8 cellular contexts compared by ENCODE assay signal in genomic region chr2:111492995-111493719, GRCh38.
DNase-seq lines count a peak whose midpoint lies in the region; ATAC-seq and TF ChIP-seq lines count a peak whose summit lies in the region.
"Not testable (repeated sequence)": the region's sequence is repeated elsewhere in the genome, so short reads cannot be mapped to it uniquely, and the experiment has no call there.

No MANE protein-coding gene starts in this region.

- H3K9me3 Mint-ChIP-seq in activated CD4-positive, alpha-beta memory T cell treated with anti-CD3 and anti-CD28 coated beads for 36 hours; memory B cell: not testable (repeated sequence)

- H3K4me1 Mint-ChIP-seq in activated CD4-positive, alpha-beta memory T cell treated with anti-CD3 and anti-CD28 coated beads for 36 hours (ENCODE audit: low read depth): peaks cover 19% of the 10 kb centered on the region
- not testable (repeated sequence) for H3K4me1 Mint-ChIP-seq in memory B cell

- H3K4me3 ChIP-seq in A673 (ENCODE audit: low read depth, low read length, poor library complexity, severe bottlenecking) (peak overlapping the region; percentile 19), NB4 (ENCODE audit: low read depth, low read length) (peak overlapping the region; percentile 57), brain microvascular endothelial cell (ENCODE audit: low read depth, low read length) (peak overlapping the region; percentile 62), fibroblast of the aortic adventitia (ENCODE audit: low read depth, low read length) (peak overlapping the region; percentile 72), skin epidermis (peak overlapping the region in 5 of 7 experiments; percentile 9 to 36 (median 21))

- not testable (repeated sequence) for H3K4me1 ChIP-seq in A673 (ENCODE audit: insufficient read depth, low read length, poor library complexity, severe bottlenecking)

- not testable (repeated sequence) for H3K9me3 ChIP-seq in A673 (ENCODE audit: low read depth, low read length, poor library complexity, severe bottlenecking)

- CTCF ChIA-PET in A673 (lab: Charles Lee); activated CD4-positive, alpha-beta memory T cell treated with anti-CD3 and anti-CD28 coated beads for 36 hours (lab: Charles Lee): not testable (repeated sequence)

- peak overlapping the region; percentile 93 for H3K27ac Mint-ChIP-seq in activated CD4-positive, alpha-beta memory T cell treated with anti-CD3 and anti-CD28 coated beads for 36 hours
- H3K27ac Mint-ChIP-seq in memory B cell: not testable (repeated sequence)

- in situ Hi-C loops in brain microvascular endothelial cell (cut with HindIII; ENCODE audit: low pct_ligation_motif_present, low sequenced_read_pairs): not testable (repeated sequence)

- not testable (repeated sequence) for TF ChIP-seq CTCF in A673 (conservative IDR thresholded peaks at IDR 0.05; ENCODE audit: low read depth, low read length); NB4 (IDR thresholded peaks at IDR 0.05; ENCODE audit: low read depth, low read length); brain microvascular endothelial cell (IDR thresholded peaks at IDR 0.05; ENCODE audit: low read depth, low read length, missing control alignments); fibroblast of the aortic adventitia (IDR thresholded peaks at IDR 0.05; ENCODE audit: insufficient read depth, low read length)

- DNase-seq in A673 (ENCODE audit: low spot score); NB4 (ENCODE audit: low read depth); activated CD4-positive, alpha-beta memory T cell treated with anti-CD3 and anti-CD28 coated beads for 36 hours; brain microvascular endothelial cell; fibroblast of the aortic adventitia (ENCODE audit: low read depth); memory B cell (ENCODE audit: low spot score in 2 of 2): not testable (repeated sequence)

- H3K27me3 ChIP-seq in A673 (replicated peaks; ENCODE audit: insufficient read depth, low read depth, low read length, poor library complexity); brain microvascular endothelial cell (replicated peaks): not testable (repeated sequence)

- POLR2A ChIA-PET in A673 (lab: Charles Lee; ENCODE audit: low non-redundant PET); activated CD4-positive, alpha-beta memory T cell treated with anti-CD3 and anti-CD28 coated beads for 36 hours (lab: Charles Lee): not testable (repeated sequence)

- peak; percentile 9 for ATAC-seq in GM21515 (IDR thresholded peaks at IDR 0.05; ENCODE audit: unreplicated experiment)
- ATAC-seq in memory B cell (ENCODE audit: low read depth): peak; percentile 54

- intact Hi-C loops in A673 (cut with micrococcal nuclease; ENCODE audit: unreplicated experiment); activated CD4-positive, alpha-beta memory T cell treated with anti-CD3 and anti-CD28 coated beads for 36 hours (cut with micrococcal nuclease): not testable (repeated sequence)

- H3K36me3 Mint-ChIP-seq in activated CD4-positive, alpha-beta memory T cell treated with anti-CD3 and anti-CD28 coated beads for 36 hours: peaks cover 16% of the 10 kb centered on the region
- H3K36me3 Mint-ChIP-seq in memory B cell: not testable (repeated sequence)

- not testable (repeated sequence) for BruUV-seq in A673 (replicated peaks; lab: Mats Ljungman, UMichigan)

- TF ChIP-seq POLR2A in NB4 (IDR thresholded peaks at IDR 0.05; ENCODE audit: extremely low read depth, insufficient read length): not testable (repeated sequence)

- H3K4me3 Mint-ChIP-seq in activated CD4-positive, alpha-beta memory T cell treated with anti-CD3 and anti-CD28 coated beads for 36 hours: peak overlapping the region; percentile 78
- not testable (repeated sequence) for H3K4me3 Mint-ChIP-seq in memory B cell

- not testable (repeated sequence) for H3K27me3 Mint-ChIP-seq in activated CD4-positive, alpha-beta memory T cell treated with anti-CD3 and anti-CD28 coated beads for 36 hours; memory B cell

- H3K27ac ChIP-seq in A673 (ENCODE audit: low read depth, low read length, poor library complexity, severe bottlenecking) (peak overlapping the region; percentile 50), brain microvascular endothelial cell (peak overlapping the region; percentile 97), skin epidermis (peak overlapping the region in 16 of 21 experiments; percentile 28 to 89 (median 76))

- not testable (repeated sequence) for H3K36me3 ChIP-seq in A673 (ENCODE audit: insufficient read depth, low read length, poor library complexity, severe bottlenecking); brain microvascular endothelial cell (replicated peaks)

Comparison
In these comparisons a context has a peak if more than half of its experiments do, and no peak if none do; other contexts are left out.
1. H3K4me3 ChIP-seq: peak in every context shown above with its lines; median percentile 72 in fibroblast of the aortic adventitia; 62 in brain microvascular endothelial cell; 57 in NB4; 21 in skin epidermis; 19 in A673.